In genomic region chr15:93030430-93031102, GRCh38 we compare ENCODE assay signal across 8 cellular contexts. TPM values are rescaled to one million over a fixed set of nuclear protein-coding genes. Genes with fewer than 3 reads are reported as not detected.
DNase-seq lines count a peak whose midpoint lies in the region; ATAC-seq lines count a peak whose summit lies in the region.

No MANE protein-coding gene starts in this region.

- no peaks in the 10 kb centered on the region for H3K9me3 Mint-ChIP-seq in activated CD4-positive, alpha-beta memory T cell treated with anti-CD3 and anti-CD28 coated beads, Interleukin-2, amount 10 ng/mL, durations not matched to agents 7 days and 5 days

- peaks cover 15% of the 10 kb centered on the region for H3K4me1 Mint-ChIP-seq in activated CD4-positive, alpha-beta memory T cell treated with anti-CD3 and anti-CD28 coated beads, Interleukin-2, amount 10 ng/mL, durations not matched to agents 7 days and 5 days

- no peak overlapping the region for H2BK120ac ChIP-seq in mesenchymal stem cell (ENCODE audit: low read depth, low read length)

- peaks cover 18% of the 10 kb centered on the region for H3K36me3 ChIP-seq in effector memory CD4-positive, alpha-beta T cell (ENCODE audit: control insufficient read depth, insufficient read depth, low read length)
- H3K36me3 ChIP-seq in mesenchymal stem cell (ENCODE audit: control insufficient read depth in 1 of 2, insufficient read depth in 2 of 2, low read depth in 1 of 2, low read length in 2 of 2) = peaks cover 27 to 33% of the 10 kb centered on the region in 2 experiments

- no peak overlapping the region for H3K23ac ChIP-seq in mesenchymal stem cell (ENCODE audit: low read length in 2 of 2)

- H4K91ac ChIP-seq in mesenchymal stem cell (ENCODE audit: low read length) = no peak overlapping the region

- H3K27ac Mint-ChIP-seq in activated CD4-positive, alpha-beta memory T cell treated with anti-CD3 and anti-CD28 coated beads, Interleukin-2, amount 10 ng/mL, durations not matched to agents 7 days and 5 days = no peak overlapping the region

- 55% methylated on average over 17 of the region's 20 CpGs for WGBS in mesenchymal stem cell

- no peak overlapping the region for H2AFZ ChIP-seq in mesenchymal stem cell (ENCODE audit: low read depth, low read length)

- H2AK5ac ChIP-seq in mesenchymal stem cell (ENCODE audit: low read length, severe bottlenecking) = no peak overlapping the region

- CTCF ChIA-PET in activated CD4-positive, alpha-beta memory T cell treated with anti-CD3 and anti-CD28 coated beads, Interleukin-2, amount 10 ng/mL, durations not matched to agents 7 days and 5 days (lab: Charles Lee) = interaction anchor here (0.5 to 4.0 kb wide), 29 partner anchors 8 to 1089 kb away, joined by 3 to 35 read pairs (median 4); partner anchors contain the start of gene RGMA

- H2BK15ac ChIP-seq in mesenchymal stem cell (ENCODE audit: low read depth, poor library complexity, severe bottlenecking) = no peak overlapping the region

- no peak overlapping the region for H3K27ac ChIP-seq in effector memory CD4-positive, alpha-beta T cell (ENCODE audit: insufficient read depth, low read length, poor library complexity, severe bottlenecking)
- no peak overlapping the region for H3K27ac ChIP-seq in mesenchymal stem cell (ENCODE audit: low read length, poor library complexity, severe bottlenecking)

- POLR2A ChIA-PET in activated CD4-positive, alpha-beta memory T cell treated with anti-CD3 and anti-CD28 coated beads, Interleukin-2, amount 10 ng/mL, durations not matched to agents 7 days and 5 days (lab: Charles Lee) = no interaction called here

- peak overlapping the region; percentile 69 for H3K9ac ChIP-seq in mesenchymal stem cell (ENCODE audit: low read length)

- peak overlapping the region in 1 of 2 experiments; percentile 74 for H3K18ac ChIP-seq in mesenchymal stem cell (ENCODE audit: low read depth in 1 of 2, low read length in 2 of 2)

- no peak overlapping the region for H3K4me3 Mint-ChIP-seq in activated CD4-positive, alpha-beta memory T cell treated with anti-CD3 and anti-CD28 coated beads, Interleukin-2, amount 10 ng/mL, durations not matched to agents 7 days and 5 days

- peak; percentile 77 for ATAC-seq in GM18861 (IDR thresholded peaks at IDR 0.05; ENCODE audit: unreplicated experiment)
- peak; percentile 78 for ATAC-seq in HG03060 (IDR thresholded peaks at IDR 0.05; ENCODE audit: low read depth, unreplicated experiment)

- DNase-seq in Ammon's horn (ENCODE audit: low spot score) = peak; percentile 83
- peak; percentile 13 for DNase-seq in NCI-H2227 treated with DMSO at 0.1 percent for 48 hours (lab: John Stamatoyannopoulos, UW)
- DNase-seq in activated CD4-positive, alpha-beta memory T cell treated with anti-CD3 and anti-CD28 coated beads, Interleukin-2, amount 10 ng/mL, durations not matched to agents 7 days and 5 days = peak; percentile 68
- peak; percentile 35 to 47 (median 42) for DNase-seq in effector memory CD4-positive, alpha-beta T cell
- peak; percentile 70 for DNase-seq in mesenchymal stem cell
- DNase-seq in stimulated activated CD8-positive, alpha-beta memory T cell treated with anti-CD3 and anti-CD28 coated beads, Interleukin-15, amount 100 ng/mL, for 48 hours (ENCODE audit: low read depth in 2 of 2) = peak; percentile 25 to 33

- H3K36me3 Mint-ChIP-seq in activated CD4-positive, alpha-beta memory T cell treated with anti-CD3 and anti-CD28 coated beads, Interleukin-2, amount 10 ng/mL, durations not matched to agents 7 days and 5 days (ENCODE audit: low read depth) = peaks cover 22% of the 10 kb centered on the region

- H3K79me1 ChIP-seq in mesenchymal stem cell (replicated peaks; ENCODE audit: low read length, poor library complexity, severe bottlenecking) = peaks cover 10% of the 10 kb centered on the region

- H4K8ac ChIP-seq in mesenchymal stem cell (ENCODE audit: low read length) = peak overlapping the region; percentile 50

- no peak overlapping the region for H3K4ac ChIP-seq in mesenchymal stem cell (ENCODE audit: low read depth in 1 of 2, low read length in 2 of 2)

- H3K4me3 ChIP-seq in effector memory CD4-positive, alpha-beta T cell (ENCODE audit: insufficient read depth, low read depth, low read length, poor library complexity, severe bottlenecking) = no peak overlapping the region
- H3K4me3 ChIP-seq in mesenchymal stem cell (ENCODE audit: insufficient read depth in 1 of 2, low read depth in 1 of 2, low read length in 2 of 2) = no peak overlapping the region

- no peak overlapping the region for H3K4me2 ChIP-seq in mesenchymal stem cell (ENCODE audit: low read length, poor library complexity, severe bottlenecking)

- H2BK5ac ChIP-seq in mesenchymal stem cell (ENCODE audit: low read depth, low read length, poor library complexity, severe bottlenecking) = no peak overlapping the region

- peak overlapping the region in 1 of 2 experiments; percentile 47 for H3K14ac ChIP-seq in mesenchymal stem cell (ENCODE audit: low read length in 2 of 2)

- no peaks in the 10 kb centered on the region for H3K9me3 ChIP-seq in effector memory CD4-positive, alpha-beta T cell (ENCODE audit: control insufficient read depth, low read length)
- H3K9me3 ChIP-seq in mesenchymal stem cell (ENCODE audit: control insufficient read depth, low read length) = no peaks in the 10 kb centered on the region

- peaks cover 5% of the 10 kb centered on the region for H3K4me1 ChIP-seq in effector memory CD4-positive, alpha-beta T cell (ENCODE audit: control insufficient read depth, insufficient read depth, low read length, poor library complexity, severe bottlenecking)
- peaks cover 22% of the 10 kb centered on the region for H3K4me1 ChIP-seq in mesenchymal stem cell (ENCODE audit: control insufficient read depth, insufficient read depth, low read depth, low read length)

- no peaks in the 10 kb centered on the region for H3K27me3 ChIP-seq in effector memory CD4-positive, alpha-beta T cell (replicated peaks; ENCODE audit: control insufficient read depth, insufficient read depth, low read length, poor library complexity, severe bottlenecking)
- H3K27me3 ChIP-seq in mesenchymal stem cell (ENCODE audit: control insufficient read depth in 1 of 2, insufficient read depth in 1 of 2, low read length in 2 of 2) = no peaks in the 10 kb centered on the region

- H2BK12ac ChIP-seq in mesenchymal stem cell (ENCODE audit: low read length in 2 of 2) = peak overlapping the region in 1 of 2 experiments; percentile 55

- no peaks in the 10 kb centered on the region for H3K27me3 Mint-ChIP-seq in activated CD4-positive, alpha-beta memory T cell treated with anti-CD3 and anti-CD28 coated beads, Interleukin-2, amount 10 ng/mL, durations not matched to agents 7 days and 5 days

RNA-seq across cellular contexts. Expression of gene RGMA, which starts 58.4 kb away (rescaled TPM):
- total RNA-seq in activated CD4-positive, alpha-beta memory T cell treated with anti-CD3 and anti-CD28 coated beads, Interleukin-2, amount 10 ng/mL, durations not matched to agents 7 days and 5 days = under 1 TPM; 0.18 to 0.23 TPM
- polyA plus RNA-seq in mesenchymal stem cell (2013, experiment 1 of 2) = 0.08 TPM
- 0.07 TPM for polyA plus RNA-seq in mesenchymal stem cell (2013, experiment 2 of 2)

Comparison
In these comparisons a context has a peak if more than half of its experiments do, and no peak if none do; other contexts are left out.
1. DNase-seq: peak in every context shown above with its lines; median percentile 83 in Ammon's horn; 70 in mesenchymal stem cell; 68 in activated CD4-positive, alpha-beta memory T cell treated with anti-CD3 and anti-CD28 coated beads, Interleukin-2, amount 10 ng/mL, durations not matched to agents 7 days and 5 days; 42 in effector memory CD4-positive, alpha-beta T cell; 29 in stimulated activated CD8-positive, alpha-beta memory T cell treated with anti-CD3 and anti-CD28 coated beads, Interleukin-15, amount 100 ng/mL, for 48 hours; 13 in NCI-H2227 treated with DMSO at 0.1 percent for 48 hours.